Comparison of ENCODE assay signal across 1 cellular context in the genomic region with DNA sequence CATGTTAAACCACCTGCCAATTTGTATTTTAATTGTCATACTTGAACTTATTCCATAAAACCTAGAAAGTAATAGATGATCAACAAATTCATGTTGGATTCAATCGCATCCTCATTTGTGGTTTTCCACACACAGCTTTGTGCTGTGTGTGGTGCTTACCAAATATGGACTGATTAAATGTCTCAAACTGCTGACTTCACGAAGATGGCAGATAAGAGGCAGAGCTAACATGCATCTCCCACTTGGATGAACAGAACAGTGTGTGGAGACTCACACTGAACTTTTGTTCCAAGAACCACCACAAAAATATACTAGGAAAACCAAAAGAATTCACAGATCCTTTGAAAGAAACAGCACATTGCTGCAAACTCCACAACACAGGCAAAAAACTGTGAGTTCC.
TF ChIP-seq lines count a peak whose summit lies in the region.

No MANE protein-coding gene starts in this region.

TF ChIP-seq in H1, 55 proteins besides CTCF, POLR2A, EP300 and RAD21 (continued from another document):
- TF ChIP-seq ATF2 (IDR thresholded peaks at IDR 0.05; ENCODE audit: low read length) (no peak), EGR1 (IDR thresholded peaks at IDR 0.05; ENCODE audit: borderline replicate concordance, low read depth, low read length) (no peak)
TF ChIP-seq in H1: peak in this region for 0.
